Comparison of ENCODE assay signal across 1 cellular context in the genomic region with DNA sequence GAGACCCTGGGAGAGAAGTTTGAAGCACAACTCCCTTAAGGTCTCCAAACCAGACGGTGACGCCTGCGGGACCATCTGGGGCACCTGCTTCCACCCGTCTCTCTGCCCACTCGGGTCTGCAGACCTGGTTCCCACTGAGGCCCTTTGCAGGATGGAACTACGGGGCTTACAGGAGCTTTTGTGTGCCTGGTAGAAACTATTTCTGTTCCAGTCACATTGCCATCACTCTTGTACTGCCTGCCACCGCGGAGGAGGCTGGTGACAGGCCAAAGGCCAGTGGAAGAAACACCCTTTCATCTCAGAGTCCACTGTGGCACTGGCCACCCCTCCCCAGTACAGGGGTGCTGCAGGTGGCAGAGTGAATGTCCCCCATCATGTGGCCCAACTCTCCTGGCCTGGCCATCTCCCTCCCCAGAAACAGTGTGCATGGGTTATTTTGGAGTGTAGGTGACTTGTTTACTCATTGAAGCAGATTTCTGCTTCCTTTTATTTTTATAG.
TF ChIP-seq lines count a peak whose summit lies in the region.

No MANE protein-coding gene starts in this region.

TF ChIP-seq in H1, 55 proteins besides CTCF, POLR2A, EP300 and RAD21:
- no peak for TF ChIP-seq CREB1 (IDR thresholded peaks at IDR 0.05)
- no peak for TF ChIP-seq GABPA (IDR thresholded peaks at IDR 0.05; ENCODE audit: borderline replicate concordance, insufficient read depth, low read length)
- no peak for TF ChIP-seq SAP30 (IDR thresholded peaks at IDR 0.05; ENCODE audit: insufficient read depth, insufficient replicate concordance, low read length)
- TF ChIP-seq JUN (IDR thresholded peaks at IDR 0.05; ENCODE audit: low read depth, low read length), result no peak
- no peak for TF ChIP-seq SP2 (IDR thresholded peaks at IDR 0.05; ENCODE audit: low read length)
- no peak for TF ChIP-seq BACH1 (IDR thresholded peaks at IDR 0.05; ENCODE audit: low read length)
- no peak for TF ChIP-seq SIN3A (conservative IDR thresholded peaks at IDR 0.05 in 1 of 2, IDR thresholded peaks at IDR 0.05 in 1 of 2; ENCODE audit: low read depth in 1 of 2, low read length in 2 of 2)
- TF ChIP-seq PHF8 (conservative IDR thresholded peaks at IDR 0.05; ENCODE audit: low read depth, low read length), result no peak
- no peak for TF ChIP-seq RBBP5 (IDR thresholded peaks at IDR 0.05; ENCODE audit: borderline replicate concordance, low read depth, low read length)
- TF ChIP-seq RNF2 (IDR thresholded peaks at IDR 0.05; ENCODE audit: borderline replicate concordance, low read depth, low read length, missing control alignments, poor library complexity, severe bottlenecking), result no peak
- no peak for TF ChIP-seq SIRT6 (IDR thresholded peaks at IDR 0.05; ENCODE audit: low read length)
- no peak for TF ChIP-seq KDM4A (IDR thresholded peaks at IDR 0.05; ENCODE audit: low read depth, low read length, severe bottlenecking)
